Comparison of ENCODE assay signal across 9 cellular contexts in genomic region chr7:32500922-32501341, GRCh38.
DNase-seq lines count a peak whose midpoint lies in the region; ATAC-seq lines count a peak whose summit lies in the region.
"Had no signal": no experiment of that assay in that cellular context is flagged by ENCODE, and none has a peak within 500 bp of the region (broad histone marks: within the 10 kb centered on the region; RNA-seq: fewer than 3 reads in every experiment).

No MANE protein-coding gene starts in this region.

- DNase-seq in NOMO-1 treated with dmso at 0.1 percent for 144 hours (lab: John Stamatoyannopoulos, UW; ENCODE audit: unreplicated experiment) (peak; percentile 70), GDM1 (lab: John Stamatoyannopoulos, UW) (no peak), RPMI8226 (no peak)
- no peak for DNase-seq in effector memory CD8-positive, alpha-beta T cell
- no peak for DNase-seq in stimulated activated naive B cell treated with anti-CD40 and anti-IgM and Interleukin-4, amounts not matched to agents 10 μg/mL and 1 μg/mL and 100 μg/mL, for 72 hours

- ATAC-seq in GM18502 (IDR thresholded peaks at IDR 0.05; ENCODE audit: poor library complexity, unreplicated experiment) = peak; percentile 74
- peak; percentile 72 for ATAC-seq in HG02623 (IDR thresholded peaks at IDR 0.05; ENCODE audit: unreplicated experiment)
- ATAC-seq in effector memory CD8-positive, alpha-beta T cell (replicated peaks) = no peak
- ATAC-seq in stimulated activated naive B cell treated with anti-CD40 and anti-IgM and Interleukin-4, amounts not matched to agents 10 μg/mL and 1 μg/mL and 100 μg/mL, for 72 hours (replicated peaks) = peak; percentile 80 to 81
- no peak for ATAC-seq in HG02763 (IDR thresholded peaks at IDR 0.05; ENCODE audit: unreplicated experiment)

- H3K9me3 Mint-ChIP-seq in effector memory CD8-positive, alpha-beta T cell = no peaks in the 10 kb centered on the region
- H3K9me3 Mint-ChIP-seq in stimulated activated naive B cell treated with anti-CD40 and anti-IgM and Interleukin-4, amounts not matched to agents 10 μg/mL and 1 μg/mL and 100 μg/mL, for 72 hours = no peaks in the 10 kb centered on the region

- peaks cover 42 to 48% of the 10 kb centered on the region in 2 donors for H3K4me1 Mint-ChIP-seq in effector memory CD8-positive, alpha-beta T cell (ENCODE audit: low read depth in 2 of 2)
- H3K4me1 Mint-ChIP-seq in stimulated activated naive B cell treated with anti-CD40 and anti-IgM and Interleukin-4, amounts not matched to agents 10 μg/mL and 1 μg/mL and 100 μg/mL, for 72 hours = peaks cover 20 to 55% of the 10 kb centered on the region in 2 donors

- H3K4me3 Mint-ChIP-seq in effector memory CD8-positive, alpha-beta T cell = peak overlapping the region; percentile 7 to 45
- H3K4me3 Mint-ChIP-seq in stimulated activated naive B cell treated with anti-CD40 and anti-IgM and Interleukin-4, amounts not matched to agents 10 μg/mL and 1 μg/mL and 100 μg/mL, for 72 hours = peak overlapping the region; percentile 51 to 55
- H3K4me3 Mint-ChIP-seq: nephron had no signal

- H3K27ac Mint-ChIP-seq in effector memory CD8-positive, alpha-beta T cell = peak overlapping the region; percentile 32 to 56
- H3K27ac Mint-ChIP-seq in stimulated activated naive B cell treated with anti-CD40 and anti-IgM and Interleukin-4, amounts not matched to agents 10 μg/mL and 1 μg/mL and 100 μg/mL, for 72 hours = peak overlapping the region; percentile 37

- H3K36me3 Mint-ChIP-seq in effector memory CD8-positive, alpha-beta T cell (ENCODE audit: insufficient read depth) = peaks cover 14% of the 10 kb centered on the region
- peaks cover 16 to 30% of the 10 kb centered on the region in 2 donors for H3K36me3 Mint-ChIP-seq in stimulated activated naive B cell treated with anti-CD40 and anti-IgM and Interleukin-4, amounts not matched to agents 10 μg/mL and 1 μg/mL and 100 μg/mL, for 72 hours

- no peaks in the 10 kb centered on the region for H3K27me3 Mint-ChIP-seq in effector memory CD8-positive, alpha-beta T cell
- no peaks in the 10 kb centered on the region for H3K27me3 Mint-ChIP-seq in stimulated activated naive B cell treated with anti-CD40 and anti-IgM and Interleukin-4, amounts not matched to agents 10 μg/mL and 1 μg/mL and 100 μg/mL, for 72 hours

Comparison
In these comparisons a context has a peak if more than half of its experiments do, and no peak if none do; other contexts are left out.
1. ATAC-seq: peak in GM18502 (single experiment), HG02623 (single experiment) and stimulated activated naive B cell treated with anti-CD40 and anti-IgM and Interleukin-4, amounts not matched to agents 10 μg/mL and 1 μg/mL and 100 μg/mL, for 72 hours (2 of 2); none in effector memory CD8-positive, alpha-beta T cell (single experiment) and HG02763 (single experiment).